In the genomic region with DNA sequence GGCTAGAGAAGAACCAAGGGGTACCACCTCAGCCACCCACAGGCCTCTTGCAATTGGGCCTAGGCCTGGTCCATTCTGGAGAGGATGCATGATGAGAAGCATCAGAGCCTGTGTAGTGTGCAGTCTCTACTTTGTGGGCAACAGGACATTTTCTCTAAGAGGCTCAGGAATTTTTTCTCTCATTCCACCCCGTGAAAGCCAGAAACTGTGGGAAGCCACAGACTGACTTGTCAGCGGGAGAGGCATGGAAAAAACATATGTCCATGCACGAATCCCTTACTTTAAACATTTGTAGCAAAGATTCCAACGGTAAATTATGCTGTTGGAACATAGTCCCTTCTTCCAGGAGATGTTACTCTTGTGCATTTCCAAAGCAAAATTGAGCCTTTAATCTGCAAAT, we compare ENCODE assay signal across 15 cellular contexts.
A peak's percentile ranks its signal among the peaks of the same experiment; 100 is the strongest.
DNase-seq lines count a peak whose midpoint lies in the region; ATAC-seq and TF ChIP-seq lines count a peak whose summit lies in the region.
"Had no signal": no experiment of that assay in that cellular context is flagged by ENCODE, and none has a peak within 500 bp of the region (broad histone marks: within the 10 kb centered on the region; RNA-seq: fewer than 3 reads in every experiment).

No MANE protein-coding gene starts in this region.

- peaks cover 27% of the 10 kb centered on the region for H3K36me3 Mint-ChIP-seq in activated naive CD4-positive, alpha-beta T cell treated with anti-CD3 and anti-CD28 coated beads, Interleukin-2, amount 10 ng/mL, durations not matched to agents 7 days and 5 days
- peaks cover 23% of the 10 kb centered on the region for H3K36me3 Mint-ChIP-seq in stimulated activated memory B cell treated with anti-CD40 and anti-IgM and Interleukin-4, amounts not matched to agents 10 μg/mL and 1 μg/mL and 100 μg/mL, for 72 hours

- H3K27me3 Mint-ChIP-seq in activated naive CD4-positive, alpha-beta T cell treated with anti-CD3 and anti-CD28 coated beads, Interleukin-2, amount 10 ng/mL, durations not matched to agents 7 days and 5 days, result no peaks in the 10 kb centered on the region
- no peaks in the 10 kb centered on the region for H3K27me3 Mint-ChIP-seq in stimulated activated memory B cell treated with anti-CD40 and anti-IgM and Interleukin-4, amounts not matched to agents 10 μg/mL and 1 μg/mL and 100 μg/mL, for 72 hours
- H3K27me3 Mint-ChIP-seq: activated B cell treated with CpG ODN at 0.5 μM for 24 hours had no signal

- TF ChIP-seq CTCF in GM10266 (IDR thresholded peaks at IDR 0.05; ENCODE audit: control insufficient read depth, insufficient read depth, low read depth, missing control alignments), result no peak

- no peaks in the 10 kb centered on the region for H3K9me3 Mint-ChIP-seq in activated naive CD4-positive, alpha-beta T cell treated with anti-CD3 and anti-CD28 coated beads, Interleukin-2, amount 10 ng/mL, durations not matched to agents 7 days and 5 days
- H3K9me3 Mint-ChIP-seq in stimulated activated memory B cell treated with anti-CD40 and anti-IgM and Interleukin-4, amounts not matched to agents 10 μg/mL and 1 μg/mL and 100 μg/mL, for 72 hours, result no peaks in the 10 kb centered on the region
- H3K9me3 Mint-ChIP-seq: activated B cell treated with CpG ODN at 0.5 μM for 24 hours; activated T-cell treated with anti-CD3 and anti-CD28 coated beads, Interleukin-2, amount 50 U/mL, for 4 hours had no signal

- peak overlapping the region; percentile 2 for H3K27ac Mint-ChIP-seq in activated naive CD4-positive, alpha-beta T cell treated with anti-CD3 and anti-CD28 coated beads, Interleukin-2, amount 10 ng/mL, durations not matched to agents 7 days and 5 days
- peak overlapping the region; percentile 32 for H3K27ac Mint-ChIP-seq in stimulated activated memory B cell treated with anti-CD40 and anti-IgM and Interleukin-4, amounts not matched to agents 10 μg/mL and 1 μg/mL and 100 μg/mL, for 72 hours
- H3K27ac Mint-ChIP-seq: activated B cell treated with CpG ODN at 0.5 μM for 24 hours had no signal

- CTCF ChIA-PET in activated naive CD4-positive, alpha-beta T cell treated with anti-CD3 and anti-CD28 coated beads, Interleukin-2, amount 10 ng/mL, durations not matched to agents 7 days and 5 days (lab: Charles Lee), result no interaction called here

- peaks cover 47% of the 10 kb centered on the region for H3K4me1 Mint-ChIP-seq in activated naive CD4-positive, alpha-beta T cell treated with anti-CD3 and anti-CD28 coated beads, Interleukin-2, amount 10 ng/mL, durations not matched to agents 7 days and 5 days
- H3K4me1 Mint-ChIP-seq in stimulated activated memory B cell treated with anti-CD40 and anti-IgM and Interleukin-4, amounts not matched to agents 10 μg/mL and 1 μg/mL and 100 μg/mL, for 72 hours, result peaks cover 23% of the 10 kb centered on the region

- no peak for DNase-seq in activated naive CD4-positive, alpha-beta T cell treated with anti-CD3 and anti-CD28 coated beads, Interleukin-2, amount 10 ng/mL, durations not matched to agents 7 days and 5 days
- no peak for DNase-seq in activated naive CD4-positive, alpha-beta T cell treated with Interleukin-2 at 50 U/mL for 16 hours
- DNase-seq in astrocyte of the hippocampus (ENCODE audit: low read depth, low spot score) (peak; percentile 42), myocyte (ENCODE audit: low read depth) (peak; percentile 47), GM10266 (ENCODE audit: extremely low spot score) (no peak), SHP77 treated with DMSO at 0.1 percent for 48 hours (lab: John Stamatoyannopoulos, UW) (no peak), kidney tubule cell (ENCODE audit: low spot score) (no peak)
- DNase-seq: activated B cell treated with CpG ODN at 0.5 μM for 24 hours; activated T-cell treated with anti-CD3 and anti-CD28 coated beads, Interleukin-2, amount 50 U/mL, for 4 hours; body of pancreas; NCI-H187; NCI-H510A; spleen had no signal

- H3K4me3 Mint-ChIP-seq in activated naive CD4-positive, alpha-beta T cell treated with anti-CD3 and anti-CD28 coated beads, Interleukin-2, amount 10 ng/mL, durations not matched to agents 7 days and 5 days, result no peak overlapping the region
- H3K4me3 Mint-ChIP-seq in stimulated activated memory B cell treated with anti-CD40 and anti-IgM and Interleukin-4, amounts not matched to agents 10 μg/mL and 1 μg/mL and 100 μg/mL, for 72 hours, result no peak overlapping the region
- H3K4me3 Mint-ChIP-seq: activated B cell treated with CpG ODN at 0.5 μM for 24 hours had no signal

- ATAC-seq in stimulated activated memory B cell treated with anti-CD40 and anti-IgM and Interleukin-4, amounts not matched to agents 10 μg/mL and 1 μg/mL and 100 μg/mL, for 72 hours, result no peak
- ATAC-seq: body of pancreas, HCT116 had no signal

Comparison
In these comparisons a context has a peak if more than half of its experiments do, and no peak if none do; other contexts are left out.
1. DNase-seq: peak in astrocyte of the hippocampus (single experiment) and myocyte (single experiment); none in activated naive CD4-positive, alpha-beta T cell treated with anti-CD3 and anti-CD28 coated beads, Interleukin-2, amount 10 ng/mL, durations not matched to agents 7 days and 5 days (single experiment), activated naive CD4-positive, alpha-beta T cell treated with Interleukin-2 at 50 U/mL for 16 hours (single experiment), GM10266 (single experiment), SHP77 treated with DMSO at 0.1 percent for 48 hours (single experiment) and kidney tubule cell (single experiment).